ENCODE assay signal across 8 cellular contexts in the genomic region with DNA sequence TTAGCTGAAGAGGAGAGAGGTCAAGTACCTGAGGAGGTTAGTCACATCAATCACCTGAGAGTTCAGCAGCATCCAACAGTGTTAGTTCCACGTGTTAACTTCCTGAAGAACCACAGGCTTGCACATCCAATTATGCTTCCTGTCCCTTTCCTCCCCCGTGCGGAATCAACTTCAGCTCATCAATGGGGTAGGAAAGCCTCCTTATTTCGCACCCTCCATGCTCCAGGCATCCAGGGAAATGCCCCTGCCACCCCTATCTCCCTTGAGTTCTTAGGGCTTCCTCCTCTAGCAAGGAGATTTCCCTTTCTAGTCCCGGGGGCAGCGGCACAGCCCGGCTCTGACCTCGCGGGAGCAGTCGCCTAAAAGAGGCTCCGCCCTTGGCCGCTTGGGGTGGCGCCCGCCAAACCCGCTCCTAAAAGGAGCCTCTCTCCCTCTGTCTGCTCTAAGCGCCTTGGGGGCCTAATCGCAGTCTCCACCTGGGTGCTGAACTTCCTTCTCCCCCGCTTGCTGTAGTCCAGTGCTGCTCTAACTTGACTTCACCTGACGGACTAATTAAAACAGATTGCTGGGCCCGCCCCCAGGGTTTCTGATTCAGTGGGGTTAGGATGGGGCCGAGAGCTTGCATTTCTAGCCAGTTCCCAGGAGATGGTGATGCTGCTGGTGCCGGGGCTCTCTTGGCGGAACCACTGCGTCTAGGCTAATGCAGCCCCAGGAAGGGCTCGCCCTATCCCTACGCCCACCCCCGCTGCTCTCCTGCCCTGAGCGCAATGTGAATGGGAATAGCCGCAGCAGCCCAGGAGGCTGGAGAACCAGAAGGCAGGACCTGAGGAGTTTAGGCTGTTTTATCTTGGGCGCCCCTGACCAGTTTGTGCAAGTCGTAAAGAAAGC. TPM values are rescaled to one million over a fixed set of nuclear protein-coding genes. Genes with fewer than 3 reads are reported as not detected.
DNase-seq lines count a peak whose midpoint lies in the region; ATAC-seq, FAIRE-seq and TF ChIP-seq lines count a peak whose summit lies in the region.

No MANE protein-coding gene starts in this region.

- BruUV-seq in Panc1 (replicated peaks; lab: Mats Ljungman, UMichigan) = no TSS peak

- H3K4me1 ChIP-seq in DOHH2 (ENCODE audit: control insufficient read depth, low read length) = peaks cover 58% of the 10 kb centered on the region
- peaks cover 41% of the 10 kb centered on the region for H3K4me1 ChIP-seq in Panc1 (ENCODE audit: control insufficient read depth, insufficient read depth, low read length)
- H3K4me1 ChIP-seq in lower lobe of right lung = peaks cover 62% of the 10 kb centered on the region

- no peaks in the 10 kb centered on the region for H3K9me2 ChIP-seq in DOHH2 (replicated peaks; ENCODE audit: control insufficient read depth, low read length)

- H3K27ac ChIP-seq in DOHH2 (ENCODE audit: low read depth, low read length) = no peak overlapping the region
- H3K27ac ChIP-seq in Panc1 (ENCODE audit: low read length) = peak overlapping the region; percentile 77
- H3K27ac ChIP-seq in lower lobe of right lung = peak overlapping the region; percentile 92

- DNase-seq in Panc1 (ENCODE audit: low read depth, low spot score) = no peak
- DNase-seq in cardiac fibroblast (ENCODE audit: low read depth in 2 of 2) = peak; percentile 20 to 37
- DNase-seq in lower lobe of right lung = peak; percentile 76
- DNase-seq in type B pancreatic cell (ENCODE audit: extremely low spot score, unreplicated experiment) = no peak
- DNase-seq in urothelium cell line (ENCODE audit: low spot score) = no peak
- no peak for DNase-seq in cortex of kidney (lab: John Stamatoyannopoulos, UW)

- peak overlapping the region; percentile 71 for H3K4me3 ChIP-seq in DOHH2 (ENCODE audit: low read length)
- peak overlapping the region; percentile 57 to 80 for H3K4me3 ChIP-seq in Panc1 (ENCODE audit: low read depth in 2 of 2, low read length in 2 of 2)
- H3K4me3 ChIP-seq in cardiac fibroblast (replicated peaks in 1 of 2; ENCODE audit: low read depth in 2 of 2, low read length in 2 of 2) = peak overlapping the region; percentile 27 to 37
- H3K4me3 ChIP-seq in lower lobe of right lung = peak overlapping the region; percentile 42

- H3K36me3 ChIP-seq in DOHH2 (ENCODE audit: control insufficient read depth, low read length) (peaks cover 8% of the 10 kb centered on the region), Panc1 (ENCODE audit: control insufficient read depth, insufficient read depth, low read length) (no peaks in the 10 kb centered on the region; the same call in 1 of the 2 replicates), lower lobe of right lung (no peaks in the 10 kb centered on the region)

- peak; percentile 14 for TF ChIP-seq CTCF in DOHH2 (IDR thresholded peaks at IDR 0.05; ENCODE audit: low read depth, low read length, poor library complexity, severe bottlenecking)
- TF ChIP-seq CTCF in Panc1 (IDR thresholded peaks at IDR 0.05) = no peak
- TF ChIP-seq CTCF in cardiac fibroblast (IDR thresholded peaks at IDR 0.05; ENCODE audit: low read depth, low read length) = no peak
- no peak for TF ChIP-seq CTCF in lower lobe of right lung (IDR thresholded peaks at IDR 0.05)
- TF ChIP-seq CTCF in type B pancreatic cell (conservative IDR thresholded peaks at IDR 0.05) = no peak

- CTCF ChIA-PET in Panc1 (lab: Charles Lee) = interaction anchor here (0.6 kb wide), 2 partner anchors 16 to 407 kb away, joined by 7 to 8 read pairs; no protein-coding TSS in a partner anchor

- H4K20me1 ChIP-seq in DOHH2 (ENCODE audit: control insufficient read depth, insufficient read depth, low read depth, low read length) = no peaks in the 10 kb centered on the region

- peaks cover 22% of the 10 kb centered on the region for H3K79me2 ChIP-seq in DOHH2 (ENCODE audit: control insufficient read depth, low read length)

- peak overlapping the region; percentile 86 for H3K4me3 Mint-ChIP-seq in type B pancreatic cell

- peaks cover 5% of the 10 kb centered on the region for H3K36me3 Mint-ChIP-seq in type B pancreatic cell

- no peak for FAIRE-seq in urothelium cell line (lab: Jason Lieb, UNC)

- peak; percentile 23 for ATAC-seq in GM21825 (IDR thresholded peaks at IDR 0.05; ENCODE audit: unreplicated experiment)
- peak; percentile 81 for ATAC-seq in Panc1
- peak; percentile 31 to 35 for ATAC-seq in lower lobe of right lung

- peaks cover 45% of the 10 kb centered on the region for H3K4me1 Mint-ChIP-seq in type B pancreatic cell (ENCODE audit: unreplicated experiment)

- in situ Hi-C loops in Panc1 (cut with HindIII; ENCODE audit: low pct_unique_long_range_greater_than_20kb, low sequenced_read_pairs) = no loop called here

- H3K27me3 ChIP-seq in DOHH2 (ENCODE audit: control insufficient read depth, low read length) = 0 out of 2 replicates have a peak, but pooled peaks cover 2% of the 10 kb centered on the region
- H3K27me3 ChIP-seq in Panc1 (ENCODE audit: control insufficient read depth, insufficient read depth, low read length) = no peaks in the 10 kb centered on the region
- H3K27me3 ChIP-seq in lower lobe of right lung (ENCODE audit: low read depth) = no peaks in the 10 kb centered on the region

- H3K27me3 Mint-ChIP-seq in type B pancreatic cell = peaks cover 51% of the 10 kb centered on the region

- H3K27ac Mint-ChIP-seq in type B pancreatic cell = peak overlapping the region; percentile 100

- intact Hi-C loops in Panc1 (cut with micrococcal nuclease; ENCODE audit: unreplicated experiment) = no loop called here
- intact Hi-C loops in lower lobe of right lung (cut with DNase I) = no loop called here

- no peaks in the 10 kb centered on the region for H3K9me3 ChIP-seq in DOHH2 (ENCODE audit: control insufficient read depth, insufficient read depth, low read length)
- no peaks in the 10 kb centered on the region for H3K9me3 ChIP-seq in Panc1 (ENCODE audit: control insufficient read depth, insufficient read depth, low read depth, low read length)
- no peaks in the 10 kb centered on the region for H3K9me3 ChIP-seq in lower lobe of right lung

- H3K9me3 Mint-ChIP-seq in type B pancreatic cell = no peaks in the 10 kb centered on the region

- H3F3A ChIP-seq in DOHH2 (ENCODE audit: control insufficient read depth, insufficient read depth) = peaks cover 20% of the 10 kb centered on the region

- POLR2A ChIA-PET in Panc1 (lab: Charles Lee) = no interaction called here

- H3K4me2 ChIP-seq in DOHH2 (ENCODE audit: low read length) = peak overlapping the region; percentile 73

RNA-seq across cellular contexts. Expression of a gene that starts 3.4 kb away (rescaled TPM):
- total RNA-seq in Panc1 (2021; ENCODE audit: unreplicated experiment) (13.1 TPM), lower lobe of right lung (21.5 TPM), type B pancreatic cell (ENCODE audit: low replicate concordance) (34.6 and 71.5 TPM in 2 replicates)
- polyA plus RNA-seq in Panc1 (2012; ENCODE audit: insufficient read length) = 7.0 TPM

RNA-seq across cellular contexts. Expression of a gene that starts 54.6 kb away (rescaled TPM):
- 78.5 TPM for total RNA-seq in Panc1 (2021; ENCODE audit: unreplicated experiment)
- 82.3 TPM for polyA plus RNA-seq in Panc1 (2012; ENCODE audit: insufficient read length)
- 38.0 TPM for total RNA-seq in lower lobe of right lung
- 59.3 and 73.4 TPM in 2 replicates for total RNA-seq in type B pancreatic cell (ENCODE audit: low replicate concordance)

Comparison
In these comparisons a context has a peak if more than half of its experiments do, and no peak if none do; other contexts are left out.
1. ATAC-seq: peak in every context shown above with its lines; median percentile 81 in Panc1; 33 in lower lobe of right lung; 23 in GM21825.
2. DNase-seq: peak in cardiac fibroblast (2 of 2) and lower lobe of right lung (single experiment); none in Panc1 (single experiment), type B pancreatic cell (single experiment), urothelium cell line (single experiment) and cortex of kidney (single experiment).
3. Peak in every context shown above with its lines, with median percentiles within 50 percentile points of each other: H3K4me3 ChIP-seq.